1 cellular context compared by ENCODE assay signal in the genomic region with DNA sequence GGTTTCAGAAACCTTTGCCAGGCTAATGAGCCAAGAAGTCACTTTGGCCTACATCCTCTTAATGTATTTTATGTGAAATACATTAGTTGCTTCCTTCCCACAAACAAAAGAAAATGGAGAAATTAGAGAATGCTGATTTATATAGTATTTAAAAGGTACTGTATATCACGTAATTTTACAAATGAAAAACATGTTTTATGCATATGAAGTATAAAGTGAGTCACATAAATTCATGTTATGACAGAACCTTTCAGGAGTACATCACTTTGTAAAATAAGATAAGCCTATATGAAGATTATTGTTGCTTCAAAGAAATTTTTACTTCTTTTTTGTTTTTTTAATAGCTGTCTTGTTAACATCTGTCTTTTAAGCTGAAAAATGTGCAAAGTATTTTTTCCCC.
TF ChIP-seq lines count a peak whose summit lies in the region.

No MANE protein-coding gene starts in this region.

TF ChIP-seq in GM23338, 12 proteins besides CTCF, POLR2A, EP300 and RAD21 (continued from another document):
- TF ChIP-seq, protein P1, sequence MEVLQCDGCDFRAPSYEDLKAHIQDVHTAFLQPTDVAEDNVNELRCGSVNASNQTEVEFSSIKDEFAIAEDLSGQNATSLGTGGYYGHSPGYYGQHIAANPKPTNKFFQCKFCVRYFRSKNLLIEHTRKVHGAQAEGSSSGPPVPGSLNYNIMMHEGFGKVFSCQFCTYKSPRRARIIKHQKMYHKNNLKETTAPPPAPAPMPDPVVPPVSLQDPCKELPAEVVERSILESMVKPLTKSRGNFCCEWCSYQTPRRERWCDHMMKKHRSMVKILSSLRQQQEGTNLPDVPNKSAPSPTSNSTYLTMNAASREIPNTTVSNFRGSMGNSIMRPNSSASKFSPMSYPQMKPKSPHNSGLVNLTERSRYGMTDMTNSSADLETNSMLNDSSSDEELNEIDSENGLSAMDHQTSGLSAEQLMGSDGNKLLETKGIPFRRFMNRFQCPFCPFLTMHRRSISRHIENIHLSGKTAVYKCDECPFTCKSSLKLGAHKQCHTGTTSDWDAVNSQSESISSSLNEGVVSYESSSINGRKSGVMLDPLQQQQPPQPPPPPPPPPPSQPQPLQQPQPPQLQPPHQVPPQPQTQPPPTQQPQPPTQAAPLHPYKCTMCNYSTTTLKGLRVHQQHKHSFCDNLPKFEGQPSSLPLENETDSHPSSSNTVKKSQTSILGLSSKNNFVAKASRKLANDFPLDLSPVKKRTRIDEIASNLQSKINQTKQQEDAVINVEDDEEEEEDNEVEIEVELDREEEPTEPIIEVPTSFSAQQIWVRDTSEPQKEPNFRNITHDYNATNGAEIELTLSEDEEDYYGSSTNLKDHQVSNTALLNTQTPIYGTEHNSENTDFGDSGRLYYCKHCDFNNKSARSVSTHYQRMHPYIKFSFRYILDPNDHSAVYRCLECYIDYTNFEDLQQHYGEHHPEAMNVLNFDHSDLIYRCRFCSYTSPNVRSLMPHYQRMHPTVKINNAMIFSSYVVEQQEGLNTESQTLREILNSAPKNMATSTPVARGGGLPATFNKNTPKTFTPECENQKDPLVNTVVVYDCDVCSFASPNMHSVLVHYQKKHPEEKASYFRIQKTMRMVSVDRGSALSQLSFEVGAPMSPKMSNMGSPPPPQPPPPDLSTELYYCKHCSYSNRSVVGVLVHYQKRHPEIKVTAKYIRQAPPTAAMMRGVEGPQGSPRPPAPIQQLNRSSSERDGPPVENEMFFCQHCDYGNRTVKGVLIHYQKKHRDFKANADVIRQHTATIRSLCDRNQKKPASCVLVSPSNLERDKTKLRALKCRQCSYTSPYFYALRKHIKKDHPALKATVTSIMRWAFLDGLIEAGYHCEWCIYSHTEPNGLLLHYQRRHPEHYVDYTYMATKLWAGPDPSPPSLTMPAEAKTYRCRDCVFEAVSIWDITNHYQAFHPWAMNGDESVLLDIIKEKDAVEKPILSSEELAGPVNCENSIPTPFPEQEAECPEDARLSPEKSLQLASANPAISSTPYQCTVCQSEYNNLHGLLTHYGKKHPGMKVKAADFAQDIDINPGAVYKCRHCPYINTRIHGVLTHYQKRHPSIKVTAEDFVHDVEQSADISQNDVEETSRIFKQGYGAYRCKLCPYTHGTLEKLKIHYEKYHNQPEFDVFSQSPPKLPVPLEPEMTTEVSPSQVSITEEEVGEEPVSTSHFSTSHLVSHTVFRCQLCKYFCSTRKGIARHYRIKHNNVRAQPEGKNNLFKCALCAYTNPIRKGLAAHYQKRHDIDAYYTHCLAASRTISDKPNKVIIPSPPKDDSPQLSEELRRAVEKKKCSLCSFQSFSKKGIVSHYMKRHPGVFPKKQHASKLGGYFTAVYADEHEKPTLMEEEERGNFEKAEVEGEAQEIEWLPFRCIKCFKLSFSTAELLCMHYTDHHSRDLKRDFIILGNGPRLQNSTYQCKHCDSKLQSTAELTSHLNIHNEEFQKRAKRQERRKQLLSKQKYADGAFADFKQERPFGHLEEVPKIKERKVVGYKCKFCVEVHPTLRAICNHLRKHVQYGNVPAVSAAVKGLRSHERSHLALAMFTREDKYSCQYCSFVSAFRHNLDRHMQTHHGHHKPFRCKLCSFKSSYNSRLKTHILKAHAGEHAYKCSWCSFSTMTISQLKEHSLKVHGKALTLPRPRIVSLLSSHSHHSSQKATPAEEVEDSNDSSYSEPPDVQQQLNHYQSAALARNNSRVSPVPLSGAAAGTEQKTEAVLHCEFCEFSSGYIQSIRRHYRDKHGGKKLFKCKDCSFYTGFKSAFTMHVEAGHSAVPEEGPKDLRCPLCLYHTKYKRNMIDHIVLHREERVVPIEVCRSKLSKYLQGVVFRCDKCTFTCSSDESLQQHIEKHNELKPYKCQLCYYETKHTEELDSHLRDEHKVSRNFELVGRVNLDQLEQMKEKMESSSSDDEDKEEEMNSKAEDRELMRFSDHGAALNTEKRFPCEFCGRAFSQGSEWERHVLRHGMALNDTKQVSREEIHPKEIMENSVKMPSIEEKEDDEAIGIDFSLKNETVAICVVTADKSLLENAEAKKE (CRISPR knock-in tag; IDR thresholded peaks at IDR 0.05), result no peak
- TF ChIP-seq ZNF331 (CRISPR knock-in tag; IDR thresholded peaks at IDR 0.05; ENCODE audit: low read depth), result no peak
- no peak for TF ChIP-seq ZNF114 (CRISPR knock-in tag; IDR thresholded peaks at IDR 0.05)
- TF ChIP-seq POLR2AphosphoS5 (IDR thresholded peaks at IDR 0.05; ENCODE audit: low read depth), result no peak
- no peak for TF ChIP-seq NANOG (IDR thresholded peaks at IDR 0.05; ENCODE audit: borderline replicate concordance)
- TF ChIP-seq, protein P2, sequence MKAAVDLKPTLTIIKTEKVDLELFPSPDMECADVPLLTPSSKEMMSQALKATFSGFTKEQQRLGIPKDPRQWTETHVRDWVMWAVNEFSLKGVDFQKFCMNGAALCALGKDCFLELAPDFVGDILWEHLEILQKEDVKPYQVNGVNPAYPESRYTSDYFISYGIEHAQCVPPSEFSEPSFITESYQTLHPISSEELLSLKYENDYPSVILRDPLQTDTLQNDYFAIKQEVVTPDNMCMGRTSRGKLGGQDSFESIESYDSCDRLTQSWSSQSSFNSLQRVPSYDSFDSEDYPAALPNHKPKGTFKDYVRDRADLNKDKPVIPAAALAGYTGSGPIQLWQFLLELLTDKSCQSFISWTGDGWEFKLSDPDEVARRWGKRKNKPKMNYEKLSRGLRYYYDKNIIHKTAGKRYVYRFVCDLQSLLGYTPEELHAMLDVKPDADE (IDR thresholded peaks at IDR 0.05), result no peak
- TF ChIP-seq CREB1 (CRISPR knock-in tag; IDR thresholded peaks at IDR 0.05; ENCODE audit: low read depth), result no peak
- TF ChIP-seq, protein P3, sequence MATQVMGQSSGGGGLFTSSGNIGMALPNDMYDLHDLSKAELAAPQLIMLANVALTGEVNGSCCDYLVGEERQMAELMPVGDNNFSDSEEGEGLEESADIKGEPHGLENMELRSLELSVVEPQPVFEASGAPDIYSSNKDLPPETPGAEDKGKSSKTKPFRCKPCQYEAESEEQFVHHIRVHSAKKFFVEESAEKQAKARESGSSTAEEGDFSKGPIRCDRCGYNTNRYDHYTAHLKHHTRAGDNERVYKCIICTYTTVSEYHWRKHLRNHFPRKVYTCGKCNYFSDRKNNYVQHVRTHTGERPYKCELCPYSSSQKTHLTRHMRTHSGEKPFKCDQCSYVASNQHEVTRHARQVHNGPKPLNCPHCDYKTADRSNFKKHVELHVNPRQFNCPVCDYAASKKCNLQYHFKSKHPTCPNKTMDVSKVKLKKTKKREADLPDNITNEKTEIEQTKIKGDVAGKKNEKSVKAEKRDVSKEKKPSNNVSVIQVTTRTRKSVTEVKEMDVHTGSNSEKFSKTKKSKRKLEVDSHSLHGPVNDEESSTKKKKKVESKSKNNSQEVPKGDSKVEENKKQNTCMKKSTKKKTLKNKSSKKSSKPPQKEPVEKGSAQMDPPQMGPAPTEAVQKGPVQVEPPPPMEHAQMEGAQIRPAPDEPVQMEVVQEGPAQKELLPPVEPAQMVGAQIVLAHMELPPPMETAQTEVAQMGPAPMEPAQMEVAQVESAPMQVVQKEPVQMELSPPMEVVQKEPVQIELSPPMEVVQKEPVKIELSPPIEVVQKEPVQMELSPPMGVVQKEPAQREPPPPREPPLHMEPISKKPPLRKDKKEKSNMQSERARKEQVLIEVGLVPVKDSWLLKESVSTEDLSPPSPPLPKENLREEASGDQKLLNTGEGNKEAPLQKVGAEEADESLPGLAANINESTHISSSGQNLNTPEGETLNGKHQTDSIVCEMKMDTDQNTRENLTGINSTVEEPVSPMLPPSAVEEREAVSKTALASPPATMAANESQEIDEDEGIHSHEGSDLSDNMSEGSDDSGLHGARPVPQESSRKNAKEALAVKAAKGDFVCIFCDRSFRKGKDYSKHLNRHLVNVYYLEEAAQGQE (IDR thresholded peaks at IDR 0.05; ENCODE audit: unreplicated experiment), result no peak
